Comparison of ENCODE assay signal across 3 cellular contexts in genomic region chr19:12720296-12720695, GRCh38.
TF ChIP-seq lines count a peak whose summit lies in the region.

No MANE protein-coding gene starts in this region.

TF ChIP-seq in SK-N-SH, 30 proteins besides CTCF, POLR2A, EP300 and RAD21:
- TF ChIP-seq IRF3 (IDR thresholded peaks at IDR 0.05; ENCODE audit: low read depth, low read length) (no peak), TAF1 (IDR thresholded peaks at IDR 0.05; ENCODE audit: borderline replicate concordance, low read depth, low read length) (no peak), POLR2AphosphoS5 (IDR thresholded peaks at IDR 0.05; ENCODE audit: low read depth, low read length) (no peak), USF2 (IDR thresholded peaks at IDR 0.05; ENCODE audit: borderline replicate concordance, low read depth, low read length) (no peak), ELF1 (IDR thresholded peaks at IDR 0.05) (no peak), CHD2 (IDR thresholded peaks at IDR 0.05; ENCODE audit: low read length, partially characterized antibody) (no peak), ZBTB33 (IDR thresholded peaks at IDR 0.05; ENCODE audit: borderline replicate concordance, low read depth) (no peak), PBX3 (IDR thresholded peaks at IDR 0.05) (no peak), JUND (IDR thresholded peaks at IDR 0.05) (no peak), GATA2 (CRISPR knock-in tag; IDR thresholded peaks at IDR 0.05) (no peak), MEF2A (IDR thresholded peaks at IDR 0.05; ENCODE audit: borderline replicate concordance, low read depth) (no peak)

TF ChIP-seq in SK-N-SH treated with all-trans-retinoic acid at 6 μM for 48 hours, 23 proteins besides CTCF, POLR2A, EP300 and RAD21:
- TF ChIP-seq TSHZ2 (CRISPR knock-in tag; IDR thresholded peaks at IDR 0.05) = no peak
- no peak for TF ChIP-seq OSR1 (CRISPR knock-in tag; IDR thresholded peaks at IDR 0.05)
- TF ChIP-seq CSDC2 (CRISPR knock-in tag; IDR thresholded peaks at IDR 0.05) = no peak
- no peak for TF ChIP-seq ZFP3 (CRISPR knock-in tag; IDR thresholded peaks at IDR 0.05)
- TF ChIP-seq ARNTL (CRISPR knock-in tag; IDR thresholded peaks at IDR 0.05; ENCODE audit: borderline replicate concordance, low read depth) = no peak
- no peak for TF ChIP-seq ZFP30 (CRISPR knock-in tag; IDR thresholded peaks at IDR 0.05)
- TF ChIP-seq CREB5 (CRISPR knock-in tag; IDR thresholded peaks at IDR 0.05; ENCODE audit: low read depth) = no peak
- TF ChIP-seq BACH2 (CRISPR knock-in tag; IDR thresholded peaks at IDR 0.05; ENCODE audit: borderline replicate concordance) = no peak
- no peak for TF ChIP-seq ESRRG (CRISPR knock-in tag; IDR thresholded peaks at IDR 0.05)
- TF ChIP-seq PATZ1 (CRISPR knock-in tag; IDR thresholded peaks at IDR 0.05; ENCODE audit: borderline replicate concordance) = no peak
- no peak for TF ChIP-seq CSRNP3 (CRISPR knock-in tag; IDR thresholded peaks at IDR 0.05)
- no peak for TF ChIP-seq ISL1 (CRISPR knock-in tag; IDR thresholded peaks at IDR 0.05)
- no peak for TF ChIP-seq SNAI2 (CRISPR knock-in tag; IDR thresholded peaks at IDR 0.05)
- TF ChIP-seq ZNF8 (CRISPR knock-in tag; IDR thresholded peaks at IDR 0.05) = no peak
- TF ChIP-seq TCF4 (CRISPR knock-in tag; IDR thresholded peaks at IDR 0.05; ENCODE audit: borderline replicate concordance) = no peak
- TF ChIP-seq ZNF565 (CRISPR knock-in tag; conservative IDR thresholded peaks at IDR 0.05; ENCODE audit: low read depth) = no peak
TF ChIP-seq in SK-N-SH treated with all-trans-retinoic acid at 6 μM for 48 hours: peak in this region for 0.

TF ChIP-seq in H1, 55 proteins besides CTCF, POLR2A, EP300 and RAD21:
- TF ChIP-seq TEAD4 (IDR thresholded peaks at IDR 0.05; ENCODE audit: low read depth, low read length) (no peak), HDAC6 (IDR thresholded peaks at IDR 0.05; ENCODE audit: low read depth, low read length) (no peak), SRF (IDR thresholded peaks at IDR 0.05; ENCODE audit: low read depth, low read length) (no peak), KDM4A (IDR thresholded peaks at IDR 0.05; ENCODE audit: low read depth, low read length, severe bottlenecking) (no peak), TAF7 (optimal IDR thresholded peaks at IDR 0.05; ENCODE audit: borderline replicate concordance, low read depth, low read length) (no peak), SIRT6 (IDR thresholded peaks at IDR 0.05; ENCODE audit: low read length) (no peak), CREB1 (IDR thresholded peaks at IDR 0.05) (no peak), BCL11A (IDR thresholded peaks at IDR 0.05; ENCODE audit: low read depth in 2 of 2, low read length in 2 of 2) (no peak), ASH2L (IDR thresholded peaks at IDR 0.05; ENCODE audit: low read length) (no peak), KDM1A (IDR thresholded peaks at IDR 0.05; ENCODE audit: borderline replicate concordance, low read length) (no peak), GABPA (IDR thresholded peaks at IDR 0.05; ENCODE audit: borderline replicate concordance, insufficient read depth, low read length) (no peak), HDAC2 (IDR thresholded peaks at IDR 0.05; ENCODE audit: borderline replicate concordance in 1 of 2, low read depth in 2 of 2, low read length in 2 of 2) (no peak), MAX (IDR thresholded peaks at IDR 0.05) (no peak), CEBPB (IDR thresholded peaks at IDR 0.05; ENCODE audit: low read depth, low read length) (no peak), NANOG (IDR thresholded peaks at IDR 0.05; ENCODE audit: insufficient read depth, low read depth, low read length, poor library complexity, severe bottlenecking) (no peak), YY1 (IDR thresholded peaks at IDR 0.05; ENCODE audit: low read depth, low read length) (no peak)
